Comparison of ENCODE assay signal across 9 cellular contexts in genomic region chr10:33523236-33523792, GRCh38.
"Had no signal": no experiment of that assay in that cellular context is flagged by ENCODE, and none has a peak within 500 bp of the region (broad histone marks: within the 10 kb centered on the region; RNA-seq: fewer than 3 reads in every experiment).

No MANE protein-coding gene starts in this region.

- H3K9ac ChIP-seq: GM23248 had no signal

- H3K36me3 Mint-ChIP-seq: IgD-negative memory B cell had no signal

- H2AFZ ChIP-seq: GM23248 had no signal

- H3K27ac Mint-ChIP-seq: HFFc6, IgD-negative memory B cell had no signal

- H3K9me3 Mint-ChIP-seq: HFFc6 had no signal

- H3K4me3 Mint-ChIP-seq: H9, HFFc6, IgD-negative memory B cell had no signal

- H3K4me3 ChIP-seq: GM23248 had no signal

- FAIRE-seq: H54, HepG2 had no signal

- DNase-seq: GOT3, H9, HCEC 1CT, HFFc6 had no signal

- H3K27ac ChIP-seq: GM23248, HL-60 had no signal
